21 cellular contexts compared by ENCODE assay signal in genomic region chr4:7361256-7361655, GRCh38.
DNase-seq lines count a peak whose midpoint lies in the region; ATAC-seq and TF ChIP-seq lines count a peak whose summit lies in the region.
"Had no signal": no experiment of that assay in that cellular context is flagged by ENCODE, and none has a peak within 500 bp of the region (broad histone marks: within the 10 kb centered on the region; RNA-seq: fewer than 3 reads in every experiment).

No MANE protein-coding gene starts in this region.

- H3K27me3 Mint-ChIP-seq in osteocyte (ENCODE audit: unreplicated experiment) = peaks cover 6% of the 10 kb centered on the region
- peaks cover 0 to under 1% of the 10 kb centered on the region in 2 donors for H3K27me3 Mint-ChIP-seq in stimulated activated naive B cell treated with anti-CD40 and anti-IgM and Interleukin-4, amounts not matched to agents 10 μg/mL and 1 μg/mL and 100 μg/mL, for 72 hours
- H3K27me3 Mint-ChIP-seq: activated CD4-positive, alpha-beta T cell treated with anti-CD3 and anti-CD28 coated beads, Interleukin-2, amount 10 ng/mL, durations not matched to agents 7 days and 5 days had no signal

- no peaks in the 10 kb centered on the region for H3K36me3 Mint-ChIP-seq in osteocyte (ENCODE audit: unreplicated experiment)
- no peaks in the 10 kb centered on the region for H3K36me3 Mint-ChIP-seq in stimulated activated naive B cell treated with anti-CD40 and anti-IgM and Interleukin-4, amounts not matched to agents 10 μg/mL and 1 μg/mL and 100 μg/mL, for 72 hours
- H3K36me3 Mint-ChIP-seq: naive thymus-derived CD4-positive, alpha-beta T cell; T-cell had no signal

- no peaks in the 10 kb centered on the region for H3K9me3 Mint-ChIP-seq in osteocyte (ENCODE audit: unreplicated experiment)
- H3K9me3 Mint-ChIP-seq in stimulated activated naive B cell treated with anti-CD40 and anti-IgM and Interleukin-4, amounts not matched to agents 10 μg/mL and 1 μg/mL and 100 μg/mL, for 72 hours = peaks cover 3 to 4% of the 10 kb centered on the region in 2 donors
- H3K9me3 Mint-ChIP-seq: T-cell had no signal

- H3K27ac Mint-ChIP-seq in osteocyte (ENCODE audit: unreplicated experiment) = no peak overlapping the region
- no peak overlapping the region for H3K27ac Mint-ChIP-seq in stimulated activated naive B cell treated with anti-CD40 and anti-IgM and Interleukin-4, amounts not matched to agents 10 μg/mL and 1 μg/mL and 100 μg/mL, for 72 hours
- H3K27ac Mint-ChIP-seq: activated CD4-positive, alpha-beta T cell treated with anti-CD3 and anti-CD28 coated beads, Interleukin-2, amount 10 ng/mL, durations not matched to agents 7 days and 5 days; naive thymus-derived CD4-positive, alpha-beta T cell; T-cell had no signal

- no peak overlapping the region for H3K4me3 Mint-ChIP-seq in osteocyte (ENCODE audit: unreplicated experiment)
- no peak overlapping the region for H3K4me3 Mint-ChIP-seq in stimulated activated naive B cell treated with anti-CD40 and anti-IgM and Interleukin-4, amounts not matched to agents 10 μg/mL and 1 μg/mL and 100 μg/mL, for 72 hours
- H3K4me3 Mint-ChIP-seq: activated CD4-positive, alpha-beta T cell treated with anti-CD3 and anti-CD28 coated beads, Interleukin-2, amount 10 ng/mL, durations not matched to agents 7 days and 5 days; central memory CD8-positive, alpha-beta T cell; naive thymus-derived CD4-positive, alpha-beta T cell; T-cell had no signal

- no peak for TF ChIP-seq CTCF in osteocyte (IDR thresholded peaks at IDR 0.05)

- peaks cover 26% of the 10 kb centered on the region for H3K4me1 Mint-ChIP-seq in osteocyte (ENCODE audit: unreplicated experiment)
- H3K4me1 Mint-ChIP-seq in stimulated activated naive B cell treated with anti-CD40 and anti-IgM and Interleukin-4, amounts not matched to agents 10 μg/mL and 1 μg/mL and 100 μg/mL, for 72 hours = no peaks in the 10 kb centered on the region
- H3K4me1 Mint-ChIP-seq: activated CD4-positive, alpha-beta T cell treated with anti-CD3 and anti-CD28 coated beads, Interleukin-2, amount 10 ng/mL, durations not matched to agents 7 days and 5 days; central memory CD8-positive, alpha-beta T cell; naive thymus-derived CD4-positive, alpha-beta T cell; T-cell had no signal

- peak; percentile 26 for DNase-seq in LHCN-M2 (ENCODE audit: low read depth)
- DNase-seq in caudate nucleus (lab: John Stamatoyannopoulos, UW) = peak in 39 of 61 donors; percentile 34 to 82 (median 60)
- peak; percentile 68 for DNase-seq in left ventricle myocardium superior
- peak; percentile 81 for DNase-seq in putamen (ENCODE audit: low spot score)
- no peak for DNase-seq in osteocyte (ENCODE audit: extremely low spot score, unreplicated experiment)
- DNase-seq in stimulated activated naive B cell treated with anti-CD40 and anti-IgM and Interleukin-4, amounts not matched to agents 10 μg/mL and 1 μg/mL and 100 μg/mL, for 72 hours = no peak
- DNase-seq: activated CD4-positive, alpha-beta T cell treated with anti-CD3 and anti-CD28 coated beads, Interleukin-2, amount 10 ng/mL, durations not matched to agents 7 days and 5 days; activated gamma-delta T cell; adrenal gland; effector CD8-positive, alpha-beta T cell; KG1; mammary epithelial cell; naive thymus-derived CD4-positive, alpha-beta T cell; NCI-H1930; SHP77; spleen; T-cell had no signal

- H3K27ac ChIP-seq in caudate nucleus (ENCODE audit: low read depth, low read length) = peak overlapping the region; percentile 96
- H3K27ac ChIP-seq: adrenal gland, psoas muscle, spleen, thoracic aorta had no signal

- intact Hi-C loops in left ventricle myocardium superior (cut with micrococcal nuclease) = no loop called here

- peak; percentile 39 for ATAC-seq in left ventricle myocardium superior
- ATAC-seq in HG03108 (IDR thresholded peaks at IDR 0.05; ENCODE audit: unreplicated experiment) = no peak
- ATAC-seq in stimulated activated naive B cell treated with anti-CD40 and anti-IgM and Interleukin-4, amounts not matched to agents 10 μg/mL and 1 μg/mL and 100 μg/mL, for 72 hours (replicated peaks) = no peak
- ATAC-seq: naive thymus-derived CD4-positive, alpha-beta T cell; T-cell had no signal

Comparison
In these comparisons a context has a peak if more than half of its experiments do, and no peak if none do; other contexts are left out.
1. DNase-seq: peak in LHCN-M2 (single experiment), caudate nucleus (39 of 61), left ventricle myocardium superior (single experiment) and putamen (single experiment); none in osteocyte (single experiment) and stimulated activated naive B cell treated with anti-CD40 and anti-IgM and Interleukin-4, amounts not matched to agents 10 μg/mL and 1 μg/mL and 100 μg/mL, for 72 hours (single experiment).